Comparison of ENCODE assay signal across 1 cellular context in genomic region chr2:95728878-95729511, GRCh38.
A peak's percentile ranks its signal among the peaks of the same experiment; 100 is the strongest.
TF ChIP-seq lines count a peak whose summit lies in the region.

No MANE protein-coding gene starts in this region.

TF ChIP-seq in HEK293, 187 proteins besides CTCF, POLR2A, EP300 and RAD21 (continued from another document):
- TF ChIP-seq ZBTB26 (tag by site-specific recombination; optimal IDR thresholded peaks at IDR 0.05) (no peak), PRDM1 (tag by site-specific recombination; IDR thresholded peaks at IDR 0.05) (0 out of 2 replicates have a peak, but pooled peaks have one; percentile 9), ZNF23 (tag by site-specific recombination; IDR thresholded peaks at IDR 0.05; ENCODE audit: borderline replicate concordance) (no peak), ZNF501 (tag by site-specific recombination; IDR thresholded peaks at IDR 0.05) (no peak), SCRT2 (tag by site-specific recombination; IDR thresholded peaks at IDR 0.05) (peak; percentile 76), ZFP41 (tag by site-specific recombination; IDR thresholded peaks at IDR 0.05; ENCODE audit: borderline replicate concordance) (no peak), ZNF112 (tag by site-specific recombination; IDR thresholded peaks at IDR 0.05) (no peak), ZNF521 (tag by site-specific recombination; IDR thresholded peaks at IDR 0.05) (no peak), REPIN1 (tag by site-specific recombination; IDR thresholded peaks at IDR 0.05; ENCODE audit: low read depth) (no peak), AEBP2 (tag by site-specific recombination; IDR thresholded peaks at IDR 0.05; ENCODE audit: borderline replicate concordance) (no peak), GLI4 (tag by site-specific recombination; IDR thresholded peaks at IDR 0.05) (no peak), ZNF645 (tag by site-specific recombination; IDR thresholded peaks at IDR 0.05) (no peak), ZNF548 (tag by site-specific recombination; IDR thresholded peaks at IDR 0.05) (no peak), KLF10 (tag by site-specific recombination; IDR thresholded peaks at IDR 0.05) (no peak), ZNF518A (tag by site-specific recombination; conservative IDR thresholded peaks at IDR 0.05; ENCODE audit: low read depth) (no peak), ZNF10 (tag by site-specific recombination; IDR thresholded peaks at IDR 0.05) (no peak), PBX3 (CRISPR knock-in tag; IDR thresholded peaks at IDR 0.05) (no peak), ZNF561 (tag by site-specific recombination; IDR thresholded peaks at IDR 0.05; ENCODE audit: borderline replicate concordance) (no peak), ZNF830 (tag by site-specific recombination; IDR thresholded peaks at IDR 0.05; ENCODE audit: low read depth) (no peak)
